Comparison of ENCODE assay signal across 17 cellular contexts in genomic region chr19:19534556-19535265, GRCh38. TPM values are rescaled to one million over a fixed set of nuclear protein-coding genes. Genes with fewer than 3 reads are reported as not detected.
DNase-seq lines count a peak whose midpoint lies in the region; FAIRE-seq and TF ChIP-seq lines count a peak whose summit lies in the region.
"Had no signal": no experiment of that assay in that cellular context is flagged by ENCODE, and none has a peak within 500 bp of the region (broad histone marks: within the 10 kb centered on the region; RNA-seq: fewer than 3 reads in every experiment).

No MANE protein-coding gene starts in this region.

- in situ Hi-C loops in brain microvascular endothelial cell (cut with HindIII; ENCODE audit: low pct_ligation_motif_present, low sequenced_read_pairs) = no loop called here
- in situ Hi-C loops in GM23248 (cut with MboI) = loop anchor here (5.0 to 25.0 kb wide), 3 partner anchors 108 to 703 kb away; partner anchors contain the start of gene GMIP

- peaks cover 6 to 12% of the 10 kb centered on the region in 2 experiments for H4K20me1 ChIP-seq in H1 (replicated peaks in 1 of 2; ENCODE audit: control insufficient read depth in 1 of 2, insufficient read depth in 2 of 2, low read length in 2 of 2)
- no peaks in the 10 kb centered on the region for H4K20me1 ChIP-seq in GM23248 (ENCODE audit: insufficient read depth)

- no peak overlapping the region for H3K14ac ChIP-seq in H1 (ENCODE audit: insufficient read length)
- H3K14ac ChIP-seq in trophoblast cell (ENCODE audit: low read length) = no peak overlapping the region

- H4K91ac ChIP-seq in H1 (replicated peaks; ENCODE audit: insufficient read length, low read length) (no peak overlapping the region), trophoblast cell (ENCODE audit: low read depth, low read length) (no peak overlapping the region)

- peak overlapping the region; percentile 32 for H3K27ac Mint-ChIP-seq in T-helper 2 cell treated with Interferon-gamma antibody and Interleukin-4, amounts not matched to agents 5 μg/mL and 100 μg/mL, for 36 hours
- H3K27ac Mint-ChIP-seq: B cell, H9 had no signal

- no peak overlapping the region for H3K23ac ChIP-seq in H1 (ENCODE audit: insufficient read length)
- no peak overlapping the region for H3K23ac ChIP-seq in trophoblast cell (ENCODE audit: low read length)

- TF ChIP-seq POLR2A in H1 (IDR thresholded peaks at IDR 0.05; ENCODE audit: control extremely low read depth in 1 of 2, low read depth in 2 of 2, low read length in 2 of 2) = no peak

- peaks cover 18% of the 10 kb centered on the region for H3K27me3 Mint-ChIP-seq in T-helper 2 cell treated with Interferon-gamma antibody and Interleukin-4, amounts not matched to agents 5 μg/mL and 100 μg/mL, for 36 hours (ENCODE audit: low read depth)

- H2AK5ac ChIP-seq in H1 (ENCODE audit: low read depth, low read length) (no peak overlapping the region), trophoblast cell (ENCODE audit: low read length) (no peak overlapping the region)

- no peak overlapping the region for H3K56ac ChIP-seq in H1 (replicated peaks; ENCODE audit: insufficient read length, low read depth, low read length)

- H3K9me3 ChIP-seq in H1 (ENCODE audit: insufficient read depth in 2 of 2, low read depth in 1 of 2, low read length in 1 of 2) = no peaks in the 10 kb centered on the region; a peak in 1 of 4 replicates
- peaks cover 6% of the 10 kb centered on the region for H3K9me3 ChIP-seq in trophoblast cell (ENCODE audit: insufficient read depth, low read depth, low read length)
- no peaks in the 10 kb centered on the region for H3K9me3 ChIP-seq in GM23248 (ENCODE audit: low read depth)
- H3K9me3 ChIP-seq: Peyer's patch had no signal

- H2AFZ ChIP-seq in H1 (ENCODE audit: low read length) = no peak overlapping the region
- no peak overlapping the region for H2AFZ ChIP-seq in trophoblast cell (ENCODE audit: insufficient read depth, low read length, poor library complexity)
- H2AFZ ChIP-seq in GM23248 = no peak overlapping the region

- H3K79me2 ChIP-seq in H1 (ENCODE audit: control insufficient read depth in 1 of 2, insufficient read depth in 2 of 2, low read length in 2 of 2) (no peaks in the 10 kb centered on the region), trophoblast cell (ENCODE audit: control insufficient read depth, insufficient read depth, low read length, poor library complexity) (no peaks in the 10 kb centered on the region), GM23248 (ENCODE audit: insufficient read depth) (no peaks in the 10 kb centered on the region)

- H3K4ac ChIP-seq in H1 (replicated peaks; ENCODE audit: insufficient read length, low read depth, low read length) = no peak overlapping the region
- no peak overlapping the region for H3K4ac ChIP-seq in trophoblast cell (ENCODE audit: low read depth, low read length)

- 89% methylated on average over 27 of the region's 27 CpGs; no CpG with 5 or more reads in 1 of the 2 experiments for WGBS in H1 (ENCODE audit: extremely low coverage in 1 of 2, insufficient coverage in 1 of 2, insufficient read length in 1 of 2, insufficient replicate concordance in 2 of 2, low coverage in 1 of 2, low lambda C conversion rate in 2 of 2, missing lambda C conversion rate in 1 of 2), 2 experiments
- no CpG with 5 or more reads among the region's 27 CpGs for WGBS in trophoblast cell (ENCODE audit: extremely low coverage, insufficient coverage, insufficient read length)
- WGBS in GM23248 (ENCODE audit: low coverage in 1 of 2, low lambda C conversion rate in 2 of 2, missing lambda C conversion rate in 2 of 2), 2 experiments = 76 to 77% methylated on average over 18 to 27 of the region's 27 CpGs

- peaks cover 12% of the 10 kb centered on the region for H3K4me1 Mint-ChIP-seq in T-helper 2 cell treated with Interferon-gamma antibody and Interleukin-4, amounts not matched to agents 5 μg/mL and 100 μg/mL, for 36 hours (ENCODE audit: low read depth)

- H3K9ac ChIP-seq in H1 (replicated peaks in 1 of 4; ENCODE audit: extremely low read depth in 1 of 4, low read depth in 3 of 4, low read length in 3 of 4) (no peak overlapping the region; a peak in 1 of 7 replicates), trophoblast cell (ENCODE audit: low read length) (no peak overlapping the region), GM23248 (no peak overlapping the region)

- no peak overlapping the region for H2BK15ac ChIP-seq in H1 (ENCODE audit: low read length)

- peaks cover 5 to 18% (median 14%) of the 10 kb centered on the region in 4 experiments; a peak in 6 of 7 replicates for H3K27me3 ChIP-seq in H1 (replicated peaks in 1 of 4; ENCODE audit: control insufficient read depth in 3 of 4, extremely low read depth in 1 of 4, insufficient read depth in 3 of 4, low read length in 3 of 4)
- H3K27me3 ChIP-seq in trophoblast cell (ENCODE audit: insufficient read depth, low read length) = peaks cover 5% of the 10 kb centered on the region
- H3K27me3 ChIP-seq in brain microvascular endothelial cell (replicated peaks) = peaks cover 12% of the 10 kb centered on the region
- H3K27me3 ChIP-seq in GM23248 (replicated peaks; ENCODE audit: insufficient read depth) = no peaks in the 10 kb centered on the region

- H3K23me2 ChIP-seq in H1 (ENCODE audit: low read depth, low read length) = peaks cover 6% of the 10 kb centered on the region; the same call in 1 of the 2 replicates

- DNase-seq in T-helper 2 cell treated with Interferon-gamma antibody and Interleukin-4, amounts not matched to agents 5 μg/mL and 100 μg/mL, for 36 hours (ENCODE audit: low spot score) = no peak
- DNase-seq in T-helper 2 cell (no peak), H1 (ENCODE audit: low read depth in 1 of 2, low spot score in 2 of 2) (no peak), trophoblast cell (no peak), brain microvascular endothelial cell (no peak), GM23248 (no peak)
- DNase-seq: CD4-positive, CD25-positive, alpha-beta regulatory T cell; DMS79; H9; NCI-H1105; NCI-H1694; NCI-H2227 treated with DMSO at 0.1 percent for 48 hours; Peyer's patch; SHP77 had no signal

- H2BK5ac ChIP-seq in H1 (ENCODE audit: low read depth, low read length) (no peak overlapping the region), trophoblast cell (ENCODE audit: low read depth, low read length, poor library complexity) (no peak overlapping the region)

- no peak overlapping the region for H4K5ac ChIP-seq in H1 (ENCODE audit: insufficient read length, low read depth, low read length)

- no peak for TF ChIP-seq RAD21 in H1 (IDR thresholded peaks at IDR 0.05 in 1 of 2, conservative IDR thresholded peaks at IDR 0.05 in 1 of 2; ENCODE audit: low read depth in 2 of 2, low read length in 2 of 2)

- H2BK20ac ChIP-seq in H1 (ENCODE audit: low read length) = no peak overlapping the region

- H3K27ac ChIP-seq in H1 (ENCODE audit: low read depth, low read length) = no peak overlapping the region
- H3K27ac ChIP-seq in trophoblast cell (ENCODE audit: low read depth, low read length) = no peak overlapping the region
- H3K27ac ChIP-seq in brain microvascular endothelial cell = no peak overlapping the region
- no peak overlapping the region for H3K27ac ChIP-seq in GM23248
- H3K27ac ChIP-seq: 22Rv1, Peyer's patch had no signal

- POLR2A ChIA-PET in H1 (lab: Charles Lee; ENCODE audit: partially characterized antibody) = interaction anchor here (0.8 to 1.9 kb wide), 10 partner anchors 9 to 114 kb away, joined by 3 to 6 read pairs (median 4); partner anchors contain the start of genes NDUFA13 and TSSK6

- H2BK120ac ChIP-seq in H1 (replicated peaks; ENCODE audit: low read depth, low read length) (no peak overlapping the region), trophoblast cell (ENCODE audit: insufficient read depth, low read length, poor library complexity) (no peak overlapping the region)

- H3K4me3 Mint-ChIP-seq in T-helper 2 cell treated with Interferon-gamma antibody and Interleukin-4, amounts not matched to agents 5 μg/mL and 100 μg/mL, for 36 hours = no peak overlapping the region
- H3K4me3 Mint-ChIP-seq: B cell; CD4-positive, CD25-positive, alpha-beta regulatory T cell; H9 had no signal

- H4K12ac ChIP-seq in trophoblast cell (ENCODE audit: low read depth, low read length) = no peak overlapping the region

- H3K4me1 ChIP-seq in H1 (replicated peaks in 1 of 4; ENCODE audit: control insufficient read depth in 3 of 4, insufficient read depth in 4 of 4, low read length in 3 of 4) (peaks cover 0 to 5% (median 4%) of the 10 kb centered on the region in 4 experiments; a peak in 3 of 7 replicates), trophoblast cell (ENCODE audit: control insufficient read depth in 1 of 2, insufficient read depth in 2 of 2, low read length in 2 of 2) (peaks cover 4 to 12% of the 10 kb centered on the region in 2 experiments), GM23248 (ENCODE audit: insufficient read depth) (peaks cover 3% of the 10 kb centered on the region; the same call in 1 of the 2 replicates)

- TF ChIP-seq EP300 in H1 (IDR thresholded peaks at IDR 0.05; ENCODE audit: borderline replicate concordance in 1 of 2, low read depth in 2 of 2, low read length in 2 of 2) = no peak

- H4K8ac ChIP-seq in H1 (ENCODE audit: extremely low read depth, insufficient read depth, low read length) (no peak overlapping the region), trophoblast cell (ENCODE audit: low read depth, low read length) (no peak overlapping the region)

- H2BK12ac ChIP-seq in H1 (ENCODE audit: low read depth, low read length) (no peak overlapping the region), trophoblast cell (ENCODE audit: low read length) (no peak overlapping the region)

- H3K79me1 ChIP-seq in H1 (ENCODE audit: low read depth, low read length) (no peaks in the 10 kb centered on the region), trophoblast cell (ENCODE audit: low read length) (no peaks in the 10 kb centered on the region)

- CTCF ChIA-PET in H1 (lab: Charles Lee; ENCODE audit: partially characterized antibody) = interaction anchor here (0.7 to 8.2 kb wide), 7 partner anchors 10 to 109 kb away, joined by 3 to 104 read pairs (median 4); no protein-coding TSS in a partner anchor

- TF ChIP-seq CTCF in H1 (IDR thresholded peaks at IDR 0.05; ENCODE audit: control extremely low read depth in 1 of 3, insufficient read depth in 1 of 3, low read depth in 1 of 3, low read length in 3 of 3) (no peak), brain microvascular endothelial cell (IDR thresholded peaks at IDR 0.05; ENCODE audit: low read depth, low read length, missing control alignments) (no peak)

- H3K36me3 ChIP-seq in H1 (ENCODE audit: control insufficient read depth in 2 of 4, insufficient read depth in 4 of 4, low read length in 3 of 4) (no peaks in the 10 kb centered on the region; a peak in 1 of 8 replicates), trophoblast cell (ENCODE audit: control insufficient read depth in 1 of 2, insufficient read depth in 2 of 2, low read length in 2 of 2) (peaks cover 13 to 14% of the 10 kb centered on the region in 2 experiments), brain microvascular endothelial cell (replicated peaks) (no peaks in the 10 kb centered on the region), GM23248 (ENCODE audit: low read depth) (no peaks in the 10 kb centered on the region)
- H3K36me3 ChIP-seq: Peyer's patch had no signal

- H3F3A ChIP-seq in GM23248 (ENCODE audit: insufficient read depth) = peaks cover 12% of the 10 kb centered on the region

- H3K36me3 Mint-ChIP-seq in T-helper 2 cell treated with Interferon-gamma antibody and Interleukin-4, amounts not matched to agents 5 μg/mL and 100 μg/mL, for 36 hours (ENCODE audit: low read depth) = peaks cover 7% of the 10 kb centered on the region

- H3K18ac ChIP-seq in H1 (ENCODE audit: extremely low read depth, low read length) (no peak overlapping the region), trophoblast cell (ENCODE audit: low read length) (no peak overlapping the region)

- no peak overlapping the region for H3K4me2 ChIP-seq in H1 (ENCODE audit: insufficient read depth in 1 of 2, low read depth in 2 of 2, low read length in 2 of 2)
- H3K4me2 ChIP-seq in trophoblast cell (ENCODE audit: low read length) = no peak overlapping the region
- no peak overlapping the region for H3K4me2 ChIP-seq in GM23248 (ENCODE audit: unreplicated experiment)

- no peak for FAIRE-seq in H1 (lab: Jason Lieb, UNC)
- FAIRE-seq: D721Med had no signal

- H3K4me3 ChIP-seq in H1 (ENCODE audit: extremely low read depth in 1 of 4, insufficient read depth in 2 of 4, low read depth in 3 of 4, low read length in 4 of 4) (no peak overlapping the region), trophoblast cell (ENCODE audit: low read depth, low read length) (peak overlapping the region; percentile 25), brain microvascular endothelial cell (ENCODE audit: low read depth, low read length) (no peak overlapping the region), GM23248 (no peak overlapping the region)
- H3K4me3 ChIP-seq: Peyer's patch had no signal

- no peaks in the 10 kb centered on the region for H3K9me3 Mint-ChIP-seq in T-helper 2 cell treated with Interferon-gamma antibody and Interleukin-4, amounts not matched to agents 5 μg/mL and 100 μg/mL, for 36 hours
- H3K9me3 Mint-ChIP-seq: H9 had no signal

- no peaks in the 10 kb centered on the region for H3K9me2 ChIP-seq in GM23248 (ENCODE audit: insufficient read depth)

RNA-seq across cellular contexts. Expression of gene CILP2, which starts 3.4 kb away (rescaled TPM):
- total RNA-seq in H1 (2021; fragmentation: NEBNext Ultra II Directional; extraction: Animal tissue kit (Norgen Biotek cat#: 25700)) = 5.8 and 5.9 TPM in 2 replicates
- polyA plus RNA-seq in H1 (2011; rRNA removed) (4.4 and 8.2 TPM in 2 replicates), GM23248 (2016; fragmentation: Nextera tagmentation; extraction: Ambion mirVana) (0.48 and 0.62 TPM in 2 replicates)
- polyA plus RNA-seq in H1 (2011; cell fraction: cytosol; rRNA removed) = 4.4 TPM
- polyA plus RNA-seq in H1 (2011; cell fraction: nucleus; rRNA removed) = 11.5 TPM
- polyA plus RNA-seq in H1 (2012, experiment 1 of 2) = 2.7 to 4.9 TPM (median 4.1 TPM) in 4 replicates
- 5.0 TPM for polyA plus RNA-seq in H1 (2012, experiment 2 of 2)
- 14.1 TPM for polyA plus RNA-seq in H1 (2013, experiment 1 of 2)
- polyA plus RNA-seq in H1 (2013, experiment 2 of 2) = 10.8 TPM
- polyA minus RNA-seq in H1 (2011; rRNA and poly(A)+ RNA removed) = 1.6 and 1.9 TPM in 2 replicates
- 4.0 TPM for polyA minus RNA-seq in H1 (2011; cell fraction: cytosol; rRNA and poly(A)+ RNA removed)
- 4.1 TPM for polyA minus RNA-seq in H1 (2011; cell fraction: nucleus; rRNA and poly(A)+ RNA removed)
- 0.52 and 0.56 TPM in 2 replicates for polyA plus RNA-seq in trophoblast cell (2013)
- 0.11 and 0.25 TPM in 2 replicates for total RNA-seq in GM23248 (2014; rRNA removed; shearing (Covaris generic))
- total RNA-seq: Peyer's patch had no signal

RNA-seq across cellular contexts. Expression of gene YJEFN3, which starts 6.0 kb away (rescaled TPM):
- 5.0 and 5.7 TPM in 2 replicates for total RNA-seq in H1 (2021; fragmentation: NEBNext Ultra II Directional; extraction: Animal tissue kit (Norgen Biotek cat#: 25700))
- polyA plus RNA-seq in H1 (2011; rRNA removed) (9.4 and 17.2 TPM in 2 replicates), GM23248 (2016; fragmentation: Nextera tagmentation; extraction: Ambion mirVana) (1.3 and 2.4 TPM in 2 replicates)
- 11.9 TPM for polyA plus RNA-seq in H1 (2011; cell fraction: cytosol; rRNA removed)
- 42.5 TPM for polyA plus RNA-seq in H1 (2011; cell fraction: nucleus; rRNA removed)
- 9.3 to 12.5 TPM (median 12.0 TPM) in 4 replicates for polyA plus RNA-seq in H1 (2012, experiment 1 of 2)
- polyA plus RNA-seq in H1 (2012, experiment 2 of 2) = 5.3 TPM
- polyA plus RNA-seq in H1 (2013, experiment 1 of 2) = 5.6 TPM
- polyA plus RNA-seq in H1 (2013, experiment 2 of 2) = 5.0 TPM
- 0.71 and 1.0 TPM in 2 replicates for polyA minus RNA-seq in H1 (2011; rRNA and poly(A)+ RNA removed)
- 1.5 TPM for polyA minus RNA-seq in H1 (2011; cell fraction: cytosol; rRNA and poly(A)+ RNA removed)
- polyA minus RNA-seq in H1 (2011; cell fraction: nucleus; rRNA and poly(A)+ RNA removed) = 3.4 TPM
- 4.5 and 4.6 TPM in 2 replicates for polyA plus RNA-seq in trophoblast cell (2013)
- 0.25 TPM in 1 of 2 replicates, not detected in the other for total RNA-seq in GM23248 (2014; rRNA removed; shearing (Covaris generic))
- polyA plus RNA-seq: CD4-positive, CD25-positive, alpha-beta regulatory T cell had no signal

RNA-seq across cellular contexts. Expression of gene NDUFA13, which starts 18.7 kb away (rescaled TPM):
- total RNA-seq in H1 (2021; fragmentation: NEBNext Ultra II Directional; extraction: Animal tissue kit (Norgen Biotek cat#: 25700)) = 413 and 425 TPM in 2 replicates
- 1,105 and 1,309 TPM in 2 replicates for polyA plus RNA-seq in H1 (2011; rRNA removed)
- polyA plus RNA-seq in H1 (2011; cell fraction: cytosol; rRNA removed) = 1,197 TPM
- polyA plus RNA-seq in H1 (2011; cell fraction: nucleus; rRNA removed) = 627 TPM
- 415 to 713 TPM (median 615 TPM) in 4 replicates for polyA plus RNA-seq in H1 (2012, experiment 1 of 2)
- 1,304 TPM for polyA plus RNA-seq in H1 (2012, experiment 2 of 2)
- polyA plus RNA-seq in H1 (2013, experiment 1 of 2) = 247 TPM
- 247 TPM for polyA plus RNA-seq in H1 (2013, experiment 2 of 2)
- polyA minus RNA-seq in H1 (2011; rRNA and poly(A)+ RNA removed) = 97.5 and 101 TPM in 2 replicates
- 111 TPM for polyA minus RNA-seq in H1 (2011; cell fraction: cytosol; rRNA and poly(A)+ RNA removed)
- polyA minus RNA-seq in H1 (2011; cell fraction: nucleus; rRNA and poly(A)+ RNA removed) = 98.8 TPM
- 160 and 164 TPM in 2 replicates for polyA plus RNA-seq in trophoblast cell (2013)
- 18.3 and 92.4 TPM in 2 replicates for total RNA-seq in GM23248 (2014; rRNA removed; shearing (Covaris generic))
- polyA plus RNA-seq in GM23248 (2016; fragmentation: Nextera tagmentation; extraction: Ambion mirVana) = 466 and 474 TPM in 2 replicates

RNA-seq across cellular contexts. Expression of gene TSSK6, which starts 19.4 kb away (rescaled TPM):
- 2.9 and 3.6 TPM in 2 replicates for total RNA-seq in H1 (2021; fragmentation: NEBNext Ultra II Directional; extraction: Animal tissue kit (Norgen Biotek cat#: 25700))
- polyA plus RNA-seq in H1 (2011; rRNA removed) = 7.8 and 12.1 TPM in 2 replicates
- 6.9 TPM for polyA plus RNA-seq in H1 (2011; cell fraction: cytosol; rRNA removed)
- polyA plus RNA-seq in H1 (2011; cell fraction: nucleus; rRNA removed) = 9.3 TPM
- polyA plus RNA-seq in H1 (2012, experiment 1 of 2) = 2.1 to 4.3 TPM (median 3.4 TPM) in 4 replicates
- polyA plus RNA-seq in H1 (2012, experiment 2 of 2) = 3.8 TPM
- 1.6 TPM for polyA plus RNA-seq in H1 (2013, experiment 1 of 2)
- polyA plus RNA-seq in H1 (2013, experiment 2 of 2) = 1.1 TPM
- polyA minus RNA-seq in H1 (2011; rRNA and poly(A)+ RNA removed) = 1.9 and 2.4 TPM in 2 replicates
- 2.9 TPM for polyA minus RNA-seq in H1 (2011; cell fraction: cytosol; rRNA and poly(A)+ RNA removed)
- polyA minus RNA-seq in H1 (2011; cell fraction: nucleus; rRNA and poly(A)+ RNA removed) = 8.6 TPM
- polyA plus RNA-seq in trophoblast cell (2013) = 1.1 and 1.4 TPM in 2 replicates
- total RNA-seq in GM23248 (2014; rRNA removed; shearing (Covaris generic)) = 0.25 and 2.3 TPM in 2 replicates
- polyA plus RNA-seq in GM23248 (2016; fragmentation: Nextera tagmentation; extraction: Ambion mirVana) = 0.70 and 0.95 TPM in 2 replicates
